ENCODE assay signal across 34 cellular contexts in the genomic region with DNA sequence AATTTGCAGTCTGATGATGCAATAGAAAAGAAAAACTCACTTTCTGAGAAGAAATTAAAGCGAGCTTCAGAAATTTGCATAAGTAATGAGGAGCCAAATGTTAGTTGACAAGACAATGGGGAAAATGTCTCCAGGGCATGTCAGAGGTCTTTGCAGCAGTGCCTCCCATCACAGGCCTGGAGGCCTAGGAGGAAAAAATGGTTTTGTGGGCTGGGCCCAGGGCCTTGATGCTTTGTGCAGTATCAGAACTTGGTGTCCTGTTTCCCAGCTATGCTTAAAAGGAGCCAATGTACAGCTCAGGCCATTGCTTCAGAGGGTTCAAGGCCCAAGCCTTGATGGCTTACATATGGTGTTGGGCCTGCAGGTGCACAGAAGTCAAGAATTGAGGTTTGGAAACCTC.
"Had no signal": no experiment of that assay in that cellular context is flagged by ENCODE, and none has a peak within 500 bp of the region (broad histone marks: within the 10 kb centered on the region; RNA-seq: fewer than 3 reads in every experiment).

No MANE protein-coding gene starts in this region.

- FAIRE-seq: astrocyte, bronchial epithelial cell had no signal

- H3K27ac Mint-ChIP-seq: activated B cell treated with CpG ODN at 0.5 μM for 24 hours; activated CD8-positive, alpha-beta T cell treated with anti-CD3 and anti-CD28 coated beads for 36 hours; activated naive CD8-positive, alpha-beta T cell; activated T-helper 17 cell treated with anti-CD3 and anti-CD28 coated beads, Interleukin-2, amount 50 U/mL, for 72 hours; dendritic cell treated with granulocyte-macrophage colony-stimulating factor and Interleukin-4, amounts not matched to agents 40 ng/mL and 50 ng/mL, for 4 days; endodermal cell; T-helper 17 cell; T-helper 2 cell treated with Interferon-gamma antibody and Interleukin-4, amounts not matched to agents 5 μg/mL and 100 μg/mL, for 36 hours had no signal

- H3K4me3 ChIP-seq: coronary artery, dorsolateral prefrontal cortex, gastroesophageal sphincter had no signal

- H3K36me3 ChIP-seq: brain microvascular endothelial cell, gastroesophageal sphincter, WERI-Rb-1 had no signal

- H3K4me1 Mint-ChIP-seq: activated B cell treated with CpG ODN at 0.5 μM for 24 hours; activated T-helper 17 cell treated with anti-CD3 and anti-CD28 coated beads, Interleukin-2, amount 50 U/mL, for 72 hours; central memory CD8-positive, alpha-beta T cell; endodermal cell; T-helper 17 cell had no signal

- H3K27me3 ChIP-seq: brain microvascular endothelial cell, dorsolateral prefrontal cortex, gastroesophageal sphincter had no signal

- H3K27ac ChIP-seq: brain microvascular endothelial cell, coronary artery, dorsolateral prefrontal cortex, gastroesophageal sphincter, WERI-Rb-1 had no signal

- H3K4me3 Mint-ChIP-seq: activated B cell treated with CpG ODN at 0.5 μM for 24 hours; activated CD8-positive, alpha-beta T cell treated with anti-CD3 and anti-CD28 coated beads for 36 hours; activated naive CD8-positive, alpha-beta T cell; activated T-cell treated with anti-CD3 and anti-CD28 coated beads, Interleukin-2, amount 50 U/mL, for 4 hours; activated T-helper 17 cell treated with anti-CD3 and anti-CD28 coated beads, Interleukin-2, amount 50 U/mL, for 72 hours; central memory CD8-positive, alpha-beta T cell; dendritic cell treated with granulocyte-macrophage colony-stimulating factor and Interleukin-4, amounts not matched to agents 40 ng/mL and 50 ng/mL, for 4 days; endodermal cell; T-helper 17 cell; T-helper 2 cell treated with Interferon-gamma antibody and Interleukin-4, amounts not matched to agents 5 μg/mL and 100 μg/mL, for 36 hours had no signal

- DNase-seq: activated B cell treated with CpG ODN at 0.5 μM for 24 hours; activated CD4-positive, alpha-beta T cell treated with anti-CD3 and anti-CD28 coated beads for 48 hours; activated CD4-positive, alpha-beta T cell treated with anti-CD3 and anti-CD28 coated beads, Interleukin-2, amount 50 U/mL, for 1 hour; activated CD4-positive, alpha-beta T cell treated with anti-CD3 and anti-CD28 coated beads, Interleukin-2, amount 50 U/mL, for 48 hours; activated CD8-positive, alpha-beta memory T cell treated with anti-CD3 and anti-CD28 coated beads for 24 hours; activated CD8-positive, alpha-beta T cell treated with anti-CD3 and anti-CD28 coated beads for 36 hours; activated effector memory CD4-positive, alpha-beta T cell treated with Interleukin-2 at 50 U/mL for 16 hours; activated gamma-delta T cell treated with Interleukin-2 at 50 U/mL for 16 hours; activated naive CD4-positive, alpha-beta T cell treated with anti-CD3 and anti-CD28 coated beads, Interleukin-2, amount 50 U/mL, for 16 hours; activated naive CD4-positive, alpha-beta T cell treated with Interleukin-2 at 50 U/mL for 16 hours; activated T-cell treated with anti-CD3 and anti-CD28 coated beads, Interleukin-2, amount 50 U/mL, for 4 hours; amniotic stem cell; anterior cingulate cortex; brain microvascular endothelial cell; dorsolateral prefrontal cortex; effector memory CD4-positive, alpha-beta T cell; endodermal cell; foreskin melanocyte; head of caudate nucleus; T-helper 1 cell; T-helper 17 cell; T1000; WERI-Rb-1 had no signal

- ATAC-seq: activated CD4-positive, CD25-positive, alpha-beta regulatory T cell treated with anti-CD3 and anti-CD28 coated beads, Interleukin-2, amount 50 U/mL, for 24 hours; activated CD8-positive, alpha-beta T cell treated with anti-CD3 and anti-CD28 coated beads for 36 hours; activated T-cell treated with anti-CD3 and anti-CD28 coated beads, Interleukin-2, amount 50 U/mL, for 4 hours; activated T-helper 17 cell treated with anti-CD3 and anti-CD28 coated beads, Interleukin-2, amount 50 U/mL, for 72 hours; esophagus mucosa; gastroesophageal sphincter; T-helper 17 cell had no signal

- H3K27me3 Mint-ChIP-seq: dendritic cell treated with granulocyte-macrophage colony-stimulating factor and Interleukin-4, amounts not matched to agents 40 ng/mL and 50 ng/mL, for 4 days; T-helper 17 cell had no signal

- H3K4me1 ChIP-seq: gastroesophageal sphincter had no signal
